In genomic region chr5:60477849-60478248, GRCh38 we compare ENCODE assay signal across 18 cellular contexts.
DNase-seq lines count a peak whose midpoint lies in the region; ATAC-seq, FAIRE-seq and TF ChIP-seq lines count a peak whose summit lies in the region.
"Had no signal": no experiment of that assay in that cellular context is flagged by ENCODE, and none has a peak within 500 bp of the region (broad histone marks: within the 10 kb centered on the region; RNA-seq: fewer than 3 reads in every experiment).

No MANE protein-coding gene starts in this region.

- ATAC-seq in A549: no peak
- ATAC-seq: GM23338, HCT116 had no signal

- FAIRE-seq in A549 (lab: Jason Lieb, UNC): no peak
- peak; percentile 31 for FAIRE-seq in GM19239 (lab: Jason Lieb, UNC)

- POLR2A ChIA-PET in A549 (lab: Yijun Ruan, JAX): no interaction called here

- TF ChIP-seq CTCF in A549 (IDR thresholded peaks at IDR 0.05): no peak
- TF ChIP-seq CTCF in tibial artery (IDR thresholded peaks at IDR 0.05): no peak

- H3K27ac ChIP-seq in A549: no peak overlapping the region
- peak overlapping the region; percentile 55 to 84 for H3K27ac ChIP-seq in tibial artery
- H3K27ac ChIP-seq: BLaER1 treated with 17β-estradiol and CSF1 and Interleukin-3, amounts not matched to agents 10 nM and 100 nM had no signal

- no peak for TF ChIP-seq RAD21 in A549 (conservative IDR thresholded peaks at IDR 0.05 in 1 of 2, IDR thresholded peaks at IDR 0.05 in 1 of 2)

- DNase-seq in A549 (ENCODE audit: low read depth in 1 of 2, low spot score in 1 of 2) (no peak), GM19239 (ENCODE audit: insufficient read length, low spot score) (no peak), tibial artery (no peak), NCI-H1694 (lab: John Stamatoyannopoulos, UW) (no peak), hepatic stellate cell (ENCODE audit: low spot score) (no peak)
- no peak for DNase-seq in effector CD8-positive, alpha-beta T cell (lab: John Stamatoyannopoulos, UW)
- DNase-seq: ACHN; AML-193; BE2C; CD4-positive, alpha-beta T cell; CD8-positive, alpha-beta memory T cell; DMS53; DMS79 treated with DMSO at 0.1 percent for 48 hours; GF-D8; H9 had no signal

- H3K4me2 ChIP-seq in A549: no peak overlapping the region
- H3K4me2 ChIP-seq: BLaER1 treated with 17β-estradiol and CSF1 and Interleukin-3, amounts not matched to agents 10 nM and 100 nM had no signal

- H3K9me3 ChIP-seq in A549 (peaks cover 7% of the 10 kb centered on the region; the same call in 2 of the 3 replicates), tibial artery (no peaks in the 10 kb centered on the region)
- H3K9me3 ChIP-seq: BE2C had no signal

- intact Hi-C loops in tibial artery (cut with DNase I; ENCODE audit: low total_unique reads): no loop called here

- no peak for TF ChIP-seq EP300 in A549 (IDR thresholded peaks at IDR 0.05)

- CTCF ChIA-PET in A549 (lab: Yijun Ruan, JAX): interaction anchor here (0.9 kb wide), 1 partner anchor 13 kb away, joined by 3 read pairs; no protein-coding TSS in a partner anchor

- no peak for TF ChIP-seq POLR2A in A549 (IDR thresholded peaks at IDR 0.05; ENCODE audit: low read length)

- H3K4me3 ChIP-seq in A549: no peak overlapping the region
- no peak overlapping the region for H3K4me3 ChIP-seq in tibial artery
- H3K4me3 ChIP-seq: BLaER1 treated with 17β-estradiol and CSF1 and Interleukin-3, amounts not matched to agents 10 nM and 100 nM; GM23338 had no signal

- H3K4me1 ChIP-seq in A549: peaks cover 5% of the 10 kb centered on the region; the same call in 2 of the 3 replicates
- H3K4me1 ChIP-seq in tibial artery: peaks cover 0 to 88% (median 12%) of the 10 kb centered on the region in 4 donors
- H3K4me1 ChIP-seq: BE2C; BLaER1 treated with 17β-estradiol and CSF1 and Interleukin-3, amounts not matched to agents 10 nM and 100 nM had no signal

- H3K27me3 ChIP-seq in tibial artery: no peaks in the 10 kb centered on the region
- H3K27me3 ChIP-seq: BE2C; BLaER1 treated with 17β-estradiol and CSF1 and Interleukin-3, amounts not matched to agents 10 nM and 100 nM had no signal

- no peaks in the 10 kb centered on the region for H3K36me3 ChIP-seq in tibial artery
- H3K36me3 ChIP-seq: BE2C; BLaER1 treated with 17β-estradiol and CSF1 and Interleukin-3, amounts not matched to agents 10 nM and 100 nM had no signal

TF ChIP-seq in A549, 52 proteins besides CTCF, POLR2A, EP300 and RAD21:
- TF ChIP-seq CHD4 (IDR thresholded peaks at IDR 0.05; ENCODE audit: borderline replicate concordance) (0 out of 2 replicates have a peak, but pooled peaks have one; percentile 78), HDAC2 (IDR thresholded peaks at IDR 0.05) (peak; percentile 82; the same call in 1 of the 2 replicates), RNF2 (IDR thresholded peaks at IDR 0.05; ENCODE audit: borderline replicate concordance, low read depth) (no peak), KDM1A (IDR thresholded peaks at IDR 0.05; ENCODE audit: low read depth) (peak; percentile 91; the same call in 1 of the 2 replicates)

Comparison
In these comparisons a context has a peak if more than half of its experiments do, and no peak if none do; other contexts are left out.
1. H3K27ac ChIP-seq: peak in tibial artery (2 of 2); none in A549 (0 of 2).